In genomic region chr6:40740518-40740917, GRCh38 we compare ENCODE assay signal across 24 cellular contexts.
DNase-seq lines count a peak whose midpoint lies in the region; ATAC-seq and TF ChIP-seq lines count a peak whose summit lies in the region.
"Had no signal": no experiment of that assay in that cellular context is flagged by ENCODE, and none has a peak within 500 bp of the region (broad histone marks: within the 10 kb centered on the region; RNA-seq: fewer than 3 reads in every experiment).

No MANE protein-coding gene starts in this region.

- H3K36me3 Mint-ChIP-seq in activated CD8-positive, alpha-beta T cell treated with anti-CD3 and anti-CD28 coated beads, Interleukin-2, amount 10 ng/mL, durations not matched to agents 7 days and 5 days (ENCODE audit: low read depth) = no peaks in the 10 kb centered on the region
- H3K36me3 Mint-ChIP-seq: CD14-positive monocyte; CD4-positive, alpha-beta memory T cell; CD4-positive, CD25-positive, alpha-beta regulatory T cell; CD8-positive, alpha-beta memory T cell had no signal

- H3K27me3 ChIP-seq in SK-N-SH (ENCODE audit: insufficient read depth) = no peaks in the 10 kb centered on the region
- H3K27me3 ChIP-seq in WERI-Rb-1 (ENCODE audit: insufficient read depth, low read depth, severe bottlenecking) = no peaks in the 10 kb centered on the region
- peaks cover 5% of the 10 kb centered on the region for H3K27me3 ChIP-seq in lower lobe of right lung (ENCODE audit: low read depth)
- H3K27me3 ChIP-seq: BE2C, BLaER1 had no signal

- TF ChIP-seq CTCF in SK-N-SH (IDR thresholded peaks at IDR 0.05) = no peak
- TF ChIP-seq CTCF in WERI-Rb-1 (IDR thresholded peaks at IDR 0.05; ENCODE audit: low read depth, low read length) = no peak
- TF ChIP-seq CTCF in lower lobe of right lung (IDR thresholded peaks at IDR 0.05) = no peak

- 13% methylated on average over 3 of the region's 3 CpGs for WGBS in SK-N-SH (ENCODE audit: low lambda C conversion rate)

- H3K79me2 ChIP-seq in SK-N-SH (ENCODE audit: insufficient read depth) = no peaks in the 10 kb centered on the region

- no peaks in the 10 kb centered on the region for H3K9me2 ChIP-seq in SK-N-SH

- H3K4me3 Mint-ChIP-seq in activated CD8-positive, alpha-beta T cell treated with anti-CD3 and anti-CD28 coated beads, Interleukin-2, amount 10 ng/mL, durations not matched to agents 7 days and 5 days = no peak overlapping the region
- H3K4me3 Mint-ChIP-seq: CD14-positive monocyte; CD4-positive, CD25-positive, alpha-beta regulatory T cell; CD8-positive, alpha-beta memory T cell had no signal

- H3K27me3 Mint-ChIP-seq in activated CD8-positive, alpha-beta T cell treated with anti-CD3 and anti-CD28 coated beads, Interleukin-2, amount 10 ng/mL, durations not matched to agents 7 days and 5 days (ENCODE audit: low read depth) = peaks cover under 1% of the 10 kb centered on the region

- H3K36me3 ChIP-seq in SK-N-SH (replicated peaks in 1 of 2; ENCODE audit: control insufficient read depth in 1 of 2, insufficient read depth in 2 of 2, low read length in 1 of 2) (no peaks in the 10 kb centered on the region), WERI-Rb-1 (no peaks in the 10 kb centered on the region), lower lobe of right lung (no peaks in the 10 kb centered on the region)
- H3K36me3 ChIP-seq: BE2C, BLaER1 had no signal

- H3K9me3 Mint-ChIP-seq in activated CD8-positive, alpha-beta T cell treated with anti-CD3 and anti-CD28 coated beads, Interleukin-2, amount 10 ng/mL, durations not matched to agents 7 days and 5 days (ENCODE audit: insufficient read depth) = no peaks in the 10 kb centered on the region
- H3K9me3 Mint-ChIP-seq: CD4-positive, CD25-positive, alpha-beta regulatory T cell; CD8-positive, alpha-beta memory T cell had no signal

- no peaks in the 10 kb centered on the region for H3K9me3 ChIP-seq in SK-N-SH
- H3K9me3 ChIP-seq in WERI-Rb-1 (ENCODE audit: severe bottlenecking) = no peaks in the 10 kb centered on the region
- H3K9me3 ChIP-seq in lower lobe of right lung = no peaks in the 10 kb centered on the region
- H3K9me3 ChIP-seq: A549, BE2C, BLaER1 had no signal

- POLR2A ChIA-PET in SK-N-SH (lab: Yijun Ruan, JAX) = no interaction called here
- POLR2A ChIA-PET in activated CD8-positive, alpha-beta T cell treated with anti-CD3 and anti-CD28 coated beads, Interleukin-2, amount 10 ng/mL, durations not matched to agents 7 days and 5 days (lab: Charles Lee) = no interaction called here

- H3K27ac ChIP-seq in SK-N-SH (ENCODE audit: low read depth in 2 of 2, low read length in 1 of 2) (peak overlapping the region in 1 of 2 experiments; percentile 96; a peak in 2 of 4 replicates), WERI-Rb-1 (peak overlapping the region; percentile 50), lower lobe of right lung (no peak overlapping the region)
- H3K27ac ChIP-seq: 22Rv1, A549, BLaER1 had no signal

- intact Hi-C loops in lower lobe of right lung (cut with DNase I) = no loop called here

- H3K4me1 Mint-ChIP-seq in activated CD8-positive, alpha-beta T cell treated with anti-CD3 and anti-CD28 coated beads, Interleukin-2, amount 10 ng/mL, durations not matched to agents 7 days and 5 days (ENCODE audit: low read depth) = no peaks in the 10 kb centered on the region
- H3K4me1 Mint-ChIP-seq: CD14-positive monocyte; CD4-positive, alpha-beta memory T cell; CD4-positive, CD25-positive, alpha-beta regulatory T cell; CD8-positive, alpha-beta memory T cell had no signal

- H4K20me1 ChIP-seq in SK-N-SH (ENCODE audit: insufficient read depth) = no peaks in the 10 kb centered on the region
- H4K20me1 ChIP-seq: BLaER1 had no signal

- TF ChIP-seq RAD21 in SK-N-SH (IDR thresholded peaks at IDR 0.05; ENCODE audit: low read length) = peak; percentile 25; the same call in 1 of the 2 replicates

- peak in 1 of 2 experiments; percentile 81; a peak in 2 of 4 replicates for TF ChIP-seq EP300 in SK-N-SH (IDR thresholded peaks at IDR 0.05; ENCODE audit: borderline replicate concordance in 1 of 2, low read depth in 1 of 2, low read length in 1 of 2)

- peak; percentile 10 for DNase-seq in DMS 273 (lab: John Stamatoyannopoulos, UW; ENCODE audit: unreplicated experiment)
- no peak for DNase-seq in DMS 273 treated with DMSO at 0.1 percent for 48 hours (lab: John Stamatoyannopoulos, UW)
- peak; percentile 46 to 84 for DNase-seq in NCI-H524 (lab: John Stamatoyannopoulos, UW)
- peak; percentile 69 for DNase-seq in SK-N-SH
- peak; percentile 73 for DNase-seq in WERI-Rb-1
- no peak for DNase-seq in activated CD8-positive, alpha-beta T cell treated with anti-CD3 and anti-CD28 coated beads, Interleukin-2, amount 10 ng/mL, durations not matched to agents 7 days and 5 days
- DNase-seq in lower lobe of right lung = no peak
- DNase-seq: BE2C; C1 segment of cervical spinal cord; CD4-positive, alpha-beta memory T cell; CD4-positive, CD25-positive, alpha-beta regulatory T cell; CD8-positive, alpha-beta memory T cell; COR-L47; DMS153; DMS53; DMS79; DND-41; EL; GDM1 had no signal

- ATAC-seq in activated CD8-positive, alpha-beta T cell treated with anti-CD3 and anti-CD28 coated beads, Interleukin-2, amount 10 ng/mL, durations not matched to agents 7 days and 5 days = no peak
- no peak for ATAC-seq in lower lobe of right lung
- ATAC-seq: A549, GM12878 had no signal

- H3K27ac Mint-ChIP-seq in activated CD8-positive, alpha-beta T cell treated with anti-CD3 and anti-CD28 coated beads, Interleukin-2, amount 10 ng/mL, durations not matched to agents 7 days and 5 days = no peak overlapping the region
- H3K27ac Mint-ChIP-seq: CD14-positive monocyte; CD4-positive, alpha-beta memory T cell; CD4-positive, CD25-positive, alpha-beta regulatory T cell; CD8-positive, alpha-beta memory T cell had no signal

- CTCF ChIA-PET in SK-N-SH (lab: Yijun Ruan, JAX) = no interaction called here
- CTCF ChIA-PET in activated CD8-positive, alpha-beta T cell treated with anti-CD3 and anti-CD28 coated beads, Interleukin-2, amount 10 ng/mL, durations not matched to agents 7 days and 5 days (lab: Charles Lee) = no interaction called here

- H3F3A ChIP-seq in SK-N-SH (replicated peaks; ENCODE audit: insufficient read depth) = no peaks in the 10 kb centered on the region

- H3K4me3 ChIP-seq in SK-N-SH (ENCODE audit: low read depth in 2 of 2, low read length in 1 of 2) (no peak overlapping the region), WERI-Rb-1 (ENCODE audit: low read depth, low read length) (no peak overlapping the region), lower lobe of right lung (no peak overlapping the region)
- H3K4me3 ChIP-seq: A549, BLaER1, GM12878 had no signal

- H3K4me1 ChIP-seq in SK-N-SH (ENCODE audit: control insufficient read depth in 1 of 2, insufficient read depth in 2 of 2, low read depth in 1 of 2, low read length in 1 of 2) (peaks cover 0 to 25% of the 10 kb centered on the region in 2 experiments; a peak in 2 of 4 replicates), lower lobe of right lung (no peaks in the 10 kb centered on the region)
- H3K4me1 ChIP-seq: A549 had no signal

- no peak overlapping the region for H3K9ac ChIP-seq in SK-N-SH
- H3K9ac ChIP-seq: BLaER1 had no signal

- H2AFZ ChIP-seq in SK-N-SH (ENCODE audit: low read depth) = no peak overlapping the region

- no peak overlapping the region for H3K4me2 ChIP-seq in SK-N-SH
- H3K4me2 ChIP-seq: A549, BLaER1 had no signal

TF ChIP-seq in SK-N-SH, 30 proteins besides CTCF, POLR2A, EP300 and RAD21:
- TF ChIP-seq RXRA (IDR thresholded peaks at IDR 0.05; ENCODE audit: borderline replicate concordance, low read depth) (no peak), MXI1 (IDR thresholded peaks at IDR 0.05; ENCODE audit: low read depth, low read length) (no peak), IRF3 (IDR thresholded peaks at IDR 0.05; ENCODE audit: low read depth, low read length) (no peak), GATA2 (CRISPR knock-in tag; IDR thresholded peaks at IDR 0.05) (peak; percentile 87), FOXJ3 (CRISPR knock-in tag; IDR thresholded peaks at IDR 0.05) (no peak), CHD2 (IDR thresholded peaks at IDR 0.05; ENCODE audit: low read length, partially characterized antibody) (peak; percentile 80), RCOR1 (IDR thresholded peaks at IDR 0.05; ENCODE audit: low read length) (peak; percentile 80; the same call in 1 of the 2 replicates)

Comparison
In these comparisons a context has a peak if more than half of its experiments do, and no peak if none do; other contexts are left out.
1. DNase-seq: peak in DMS 273 (single experiment), NCI-H524 (2 of 2), SK-N-SH (single experiment) and WERI-Rb-1 (single experiment); none in DMS 273 treated with DMSO at 0.1 percent for 48 hours (single experiment), activated CD8-positive, alpha-beta T cell treated with anti-CD3 and anti-CD28 coated beads, Interleukin-2, amount 10 ng/mL, durations not matched to agents 7 days and 5 days (single experiment) and lower lobe of right lung (single experiment).